ENCODE assay signal across 18 cellular contexts in the genomic region with DNA sequence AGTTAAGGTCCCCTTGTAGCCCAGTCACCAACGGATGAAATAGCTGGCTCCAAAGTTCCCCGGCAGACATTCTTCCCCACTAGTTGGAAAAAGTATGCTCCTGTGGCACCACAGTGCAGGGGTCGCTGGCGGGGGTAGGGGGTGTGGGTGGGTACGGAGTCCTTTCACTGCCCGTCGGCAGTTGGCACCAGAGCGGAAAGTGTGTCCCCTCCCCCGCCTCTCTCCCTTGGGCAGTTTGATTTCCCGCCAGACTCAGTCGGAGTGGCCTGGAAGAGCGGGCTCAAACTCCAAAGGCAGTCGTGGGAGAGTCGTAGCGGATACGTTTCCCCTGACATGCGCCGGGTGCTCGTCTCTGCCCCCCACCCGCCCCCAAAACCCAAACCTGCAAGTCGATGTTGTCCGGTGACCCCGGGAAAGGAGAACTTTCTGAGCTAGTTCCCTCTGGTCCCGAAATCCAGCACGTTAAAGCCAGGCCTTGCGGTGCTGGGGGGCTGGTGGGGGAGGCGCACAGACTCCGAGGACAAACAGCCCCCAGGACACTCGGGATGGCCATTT. TPM values are rescaled to one million over a fixed set of nuclear protein-coding genes. Genes with fewer than 3 reads are reported as not detected.
DNase-seq lines count a peak whose midpoint lies in the region; FAIRE-seq and TF ChIP-seq lines count a peak whose summit lies in the region.
"Had no signal": no experiment of that assay in that cellular context is flagged by ENCODE, and none has a peak within 500 bp of the region (broad histone marks: within the 10 kb centered on the region; RNA-seq: fewer than 3 reads in every experiment).

No MANE protein-coding gene starts in this region.

- H3K27ac Mint-ChIP-seq in activated CD4-positive, alpha-beta T cell treated with anti-CD3 and anti-CD28 coated beads, Interleukin-2, amount 10 ng/mL, durations not matched to agents 24 days and 14 days: peak overlapping the region; percentile 54
- peak overlapping the region; percentile 97 for H3K27ac Mint-ChIP-seq in neural progenitor cell

- H3K4me1 ChIP-seq in H1 (replicated peaks in 1 of 4; ENCODE audit: control insufficient read depth in 3 of 4, insufficient read depth in 4 of 4, low read length in 3 of 4) (peaks cover 16 to 46% (median 20%) of the 10 kb centered on the region in 4 experiments; a peak in 6 of 7 replicates), neural progenitor cell (peaks cover 75% of the 10 kb centered on the region)

- no peak overlapping the region for H2AFZ ChIP-seq in H1 (ENCODE audit: low read length)
- no peak overlapping the region for H2AFZ ChIP-seq in neural progenitor cell (replicated peaks)

- H3K79me2 ChIP-seq in H1 (ENCODE audit: control insufficient read depth in 1 of 2, insufficient read depth in 2 of 2, low read length in 2 of 2) (peaks cover 0 to 11% of the 10 kb centered on the region in 2 experiments; a peak in 1 of 4 replicates), neural progenitor cell (ENCODE audit: low read depth) (peaks cover 42% of the 10 kb centered on the region)

- H3K56ac ChIP-seq in H1 (replicated peaks; ENCODE audit: insufficient read length, low read depth, low read length): no peak overlapping the region

- peak overlapping the region; percentile 91 for H2BK12ac ChIP-seq in H1 (ENCODE audit: low read depth, low read length)

- intact Hi-C loops in activated CD4-positive, alpha-beta T cell treated with anti-CD3 and anti-CD28 coated beads, Interleukin-2, amount 10 ng/mL, durations not matched to agents 24 days and 14 days (cut with micrococcal nuclease): loop anchor here (5.0 to 10.0 kb wide), 3 partner anchors 275 to 1937 kb away; no protein-coding TSS in a partner anchor

- no peak for DNase-seq in activated CD4-positive, alpha-beta T cell treated with anti-CD3 and anti-CD28 coated beads, Interleukin-2, amount 10 ng/mL, durations not matched to agents 24 days and 14 days
- DNase-seq in activated CD4-positive, alpha-beta T cell treated with anti-CD3 and anti-CD28 coated beads for 48 hours: no peak
- DNase-seq in NCI-H1105 (lab: John Stamatoyannopoulos, UW) (peak; percentile 9), H1 (ENCODE audit: low read depth in 1 of 2, low spot score in 2 of 2) (peak in 1 of 2 experiments; percentile 54), neural progenitor cell (ENCODE audit: low spot score) (peak; percentile 54), SHP77 (lab: John Stamatoyannopoulos, UW) (no peak), medulla oblongata (ENCODE audit: extremely low spot score) (no peak)
- no peak for DNase-seq in stimulated activated CD4-positive, alpha-beta T cell treated with anti-CD3 and anti-CD28 coated beads, Interleukin-4, amount 100 ng/mL, for 24 hours
- DNase-seq: activated naive CD4-positive, alpha-beta T cell treated with anti-CD3 and anti-CD28 coated beads for 36 hours; effector CD8-positive, alpha-beta T cell; mammary epithelial cell; occipital lobe; sigmoid colon; stimulated activated CD4-positive, alpha-beta T cell treated with anti-CD3 and anti-CD28 coated beads, Interleukin-2, amount 100 ng/mL, for 48 hours had no signal

- H3K27me3 ChIP-seq in H1 (replicated peaks in 1 of 4; ENCODE audit: control insufficient read depth in 3 of 4, extremely low read depth in 1 of 4, insufficient read depth in 3 of 4, low read length in 3 of 4) (peaks cover 17 to 65% (median 48%) of the 10 kb centered on the region in 4 experiments; a peak in 6 of 7 replicates), neural progenitor cell (peaks cover 85% of the 10 kb centered on the region)

- H3K9me3 ChIP-seq in H1 (ENCODE audit: insufficient read depth in 2 of 2, low read depth in 1 of 2, low read length in 1 of 2) (no peaks in the 10 kb centered on the region), neural progenitor cell (ENCODE audit: low read depth) (no peaks in the 10 kb centered on the region)
- H3K9me3 ChIP-seq: sigmoid colon, tibial nerve had no signal

- peaks cover 53% of the 10 kb centered on the region for H3K23me2 ChIP-seq in H1 (ENCODE audit: low read depth, low read length)

- no peak overlapping the region for H3K27ac ChIP-seq in H1 (ENCODE audit: low read depth, low read length)
- H3K27ac ChIP-seq in neural progenitor cell: peak overlapping the region; percentile 2
- H3K27ac ChIP-seq: sigmoid colon, tibial nerve had no signal

- H3K36me3 ChIP-seq in H1 (ENCODE audit: control insufficient read depth in 2 of 4, insufficient read depth in 4 of 4, low read length in 3 of 4) (no peaks in the 10 kb centered on the region), neural progenitor cell (no peaks in the 10 kb centered on the region)
- H3K36me3 ChIP-seq: sigmoid colon, tibial nerve had no signal

- 3% methylated on average over 23 of the region's 29 CpGs; no CpG with 5 or more reads in 1 of the 2 experiments for WGBS in H1 (ENCODE audit: extremely low coverage in 1 of 2, insufficient coverage in 1 of 2, insufficient read length in 1 of 2, insufficient replicate concordance in 2 of 2, low coverage in 1 of 2, low lambda C conversion rate in 2 of 2, missing lambda C conversion rate in 1 of 2), 2 experiments

- H3K4me2 ChIP-seq in H1 (ENCODE audit: insufficient read depth in 1 of 2, low read depth in 2 of 2, low read length in 2 of 2): peak overlapping the region; percentile 98 to 100
- H3K4me2 ChIP-seq in neural progenitor cell: peak overlapping the region; percentile 97

- peaks cover 85% of the 10 kb centered on the region for H3F3A ChIP-seq in neural progenitor cell (ENCODE audit: low read depth)

- FAIRE-seq in H1 (lab: Jason Lieb, UNC): no peak
- FAIRE-seq: TTC549 had no signal

- peak overlapping the region; percentile 15; the same call in 1 of the 2 replicates for H4K8ac ChIP-seq in H1 (ENCODE audit: extremely low read depth, insufficient read depth, low read length)

- H2BK5ac ChIP-seq in H1 (ENCODE audit: low read depth, low read length): peak overlapping the region; percentile 22; the same call in 1 of the 2 replicates

- H4K91ac ChIP-seq in H1 (replicated peaks; ENCODE audit: insufficient read length, low read length): no peak overlapping the region

- no peak for TF ChIP-seq RAD21 in H1 (IDR thresholded peaks at IDR 0.05 in 1 of 2, conservative IDR thresholded peaks at IDR 0.05 in 1 of 2; ENCODE audit: low read depth in 2 of 2, low read length in 2 of 2)

- no peak overlapping the region for H2AK5ac ChIP-seq in H1 (ENCODE audit: low read depth, low read length)

- no peak for TF ChIP-seq POLR2A in H1 (IDR thresholded peaks at IDR 0.05; ENCODE audit: control extremely low read depth in 1 of 2, low read depth in 2 of 2, low read length in 2 of 2)

- peak overlapping the region; percentile 51; the same call in 1 of the 2 replicates for H3K18ac ChIP-seq in H1 (ENCODE audit: extremely low read depth, low read length)

- H3K9ac ChIP-seq in H1 (replicated peaks in 1 of 4; ENCODE audit: extremely low read depth in 1 of 4, low read depth in 3 of 4, low read length in 3 of 4) (peak overlapping the region in 1 of 4 experiments; percentile 14; a peak in 2 of 7 replicates), neural progenitor cell (no peak overlapping the region)

- H3K27me3 Mint-ChIP-seq in activated CD4-positive, alpha-beta T cell treated with anti-CD3 and anti-CD28 coated beads, Interleukin-2, amount 10 ng/mL, durations not matched to agents 24 days and 14 days: peaks cover 94% of the 10 kb centered on the region
- H3K27me3 Mint-ChIP-seq in neural progenitor cell (ENCODE audit: insufficient read depth, low read depth): peaks cover 48% of the 10 kb centered on the region

- H2BK20ac ChIP-seq in H1 (ENCODE audit: low read length): 0 out of 2 replicates have a peak overlapping the region, but pooled peaks have one; percentile 89

- no peak for TF ChIP-seq CTCF in H1 (IDR thresholded peaks at IDR 0.05; ENCODE audit: control extremely low read depth in 1 of 3, insufficient read depth in 1 of 3, low read depth in 1 of 3, low read length in 3 of 3)
- TF ChIP-seq CTCF in neural progenitor cell (IDR thresholded peaks at IDR 0.05): no peak

- no peak overlapping the region for H2BK120ac ChIP-seq in H1 (replicated peaks; ENCODE audit: low read depth, low read length)

- POLR2A ChIA-PET in H1 (lab: Charles Lee; ENCODE audit: partially characterized antibody): no interaction called here

- H3K4me3 ChIP-seq in H1 (ENCODE audit: extremely low read depth in 1 of 4, insufficient read depth in 2 of 4, low read depth in 3 of 4, low read length in 4 of 4) (peak overlapping the region; percentile 54 to 67 (median 62)), neural progenitor cell (peak overlapping the region; percentile 69)
- H3K4me3 ChIP-seq: sigmoid colon, tibial nerve had no signal

- peaks cover 10% of the 10 kb centered on the region for H3K36me3 Mint-ChIP-seq in activated CD4-positive, alpha-beta T cell treated with anti-CD3 and anti-CD28 coated beads, Interleukin-2, amount 10 ng/mL, durations not matched to agents 24 days and 14 days (ENCODE audit: low read depth)
- no peaks in the 10 kb centered on the region for H3K36me3 Mint-ChIP-seq in neural progenitor cell

- no peak overlapping the region for H3K4ac ChIP-seq in H1 (replicated peaks; ENCODE audit: insufficient read length, low read depth, low read length)

- no peak for TF ChIP-seq EP300 in H1 (IDR thresholded peaks at IDR 0.05; ENCODE audit: borderline replicate concordance in 1 of 2, low read depth in 2 of 2, low read length in 2 of 2)

- peaks cover 0 to 2% of the 10 kb centered on the region in 2 experiments for H4K20me1 ChIP-seq in H1 (replicated peaks in 1 of 2; ENCODE audit: control insufficient read depth in 1 of 2, insufficient read depth in 2 of 2, low read length in 2 of 2)
- H4K20me1 ChIP-seq in neural progenitor cell (ENCODE audit: low read depth): peaks cover 83% of the 10 kb centered on the region

- H2BK15ac ChIP-seq in H1 (ENCODE audit: low read length): no peak overlapping the region; the same call in 1 of the 2 replicates

- no peak overlapping the region for H3K14ac ChIP-seq in H1 (ENCODE audit: insufficient read length)

- H3K4me3 Mint-ChIP-seq in activated CD4-positive, alpha-beta T cell treated with anti-CD3 and anti-CD28 coated beads, Interleukin-2, amount 10 ng/mL, durations not matched to agents 24 days and 14 days: no peak overlapping the region
- peak overlapping the region; percentile 80 for H3K4me3 Mint-ChIP-seq in neural progenitor cell
- H3K4me3 Mint-ChIP-seq: activated naive CD4-positive, alpha-beta T cell treated with anti-CD3 and anti-CD28 coated beads for 36 hours had no signal

- H4K5ac ChIP-seq in H1 (ENCODE audit: insufficient read length, low read depth, low read length): no peak overlapping the region

- H3K79me1 ChIP-seq in H1 (ENCODE audit: low read depth, low read length): no peaks in the 10 kb centered on the region

- CTCF ChIA-PET in H1 (lab: Charles Lee; ENCODE audit: partially characterized antibody): no interaction called here

- peaks cover 56% of the 10 kb centered on the region for H3K4me1 Mint-ChIP-seq in activated CD4-positive, alpha-beta T cell treated with anti-CD3 and anti-CD28 coated beads, Interleukin-2, amount 10 ng/mL, durations not matched to agents 24 days and 14 days
- peaks cover 76% of the 10 kb centered on the region for H3K4me1 Mint-ChIP-seq in neural progenitor cell

- H3K23ac ChIP-seq in H1 (ENCODE audit: insufficient read length): no peak overlapping the region

- peaks cover 19% of the 10 kb centered on the region for H3K9me3 Mint-ChIP-seq in activated CD4-positive, alpha-beta T cell treated with anti-CD3 and anti-CD28 coated beads, Interleukin-2, amount 10 ng/mL, durations not matched to agents 24 days and 14 days
- no peaks in the 10 kb centered on the region for H3K9me3 Mint-ChIP-seq in neural progenitor cell
- H3K9me3 Mint-ChIP-seq: activated naive CD4-positive, alpha-beta T cell treated with anti-CD3 and anti-CD28 coated beads for 36 hours had no signal

RNA-seq across cellular contexts. Expression of a gene that starts 4.5 kb away (rescaled TPM):
- total RNA-seq in activated CD4-positive, alpha-beta T cell treated with anti-CD3 and anti-CD28 coated beads, Interleukin-2, amount 10 ng/mL, durations not matched to agents 24 days and 14 days: 0.54 and 0.68 TPM in 2 replicates
- total RNA-seq in H1 (2021; fragmentation: NEBNext Ultra II Directional; extraction: Animal tissue kit (Norgen Biotek cat#: 25700)): 1.5 and 2.1 TPM in 2 replicates
- polyA plus RNA-seq in H1 (2011; rRNA removed): 0.92 and 2.7 TPM in 2 replicates
- 1.1 TPM for polyA plus RNA-seq in H1 (2011; cell fraction: cytosol; rRNA removed)
- polyA plus RNA-seq in H1 (2011; cell fraction: nucleus; rRNA removed): 1.4 TPM
- polyA plus RNA-seq in H1 (2012, experiment 1 of 2): 0.98 to 1.2 TPM (median 1.0 TPM) in 4 replicates
- 0.89 TPM for polyA plus RNA-seq in H1 (2012, experiment 2 of 2)
- 2.1 TPM for polyA plus RNA-seq in H1 (2013, experiment 1 of 2)
- polyA plus RNA-seq in H1 (2013, experiment 2 of 2): 1.8 TPM
- polyA minus RNA-seq in H1 (2011; rRNA and poly(A)+ RNA removed): 0.05 and 0.41 TPM in 2 replicates
- 0.95 TPM for polyA minus RNA-seq in H1 (2011; cell fraction: cytosol; rRNA and poly(A)+ RNA removed)
- polyA minus RNA-seq in H1 (2011; cell fraction: nucleus; rRNA and poly(A)+ RNA removed): 1.6 TPM
- total RNA-seq in neural progenitor cell (ENCODE audit: low replicate concordance): 7.3 and 9.6 TPM in 2 replicates
- total RNA-seq: activated naive CD4-positive, alpha-beta T cell treated with anti-CD3 and anti-CD28 coated beads for 36 hours; H4; mammary epithelial cell; occipital lobe; sigmoid colon; tibial nerve had no signal
- polyA plus RNA-seq: AG04450, mammary epithelial cell had no signal

Comparison
In these comparisons a context has a peak if more than half of its experiments do, and no peak if none do; other contexts are left out.
1. DNase-seq: peak in NCI-H1105 (single experiment) and neural progenitor cell (single experiment); none in activated CD4-positive, alpha-beta T cell treated with anti-CD3 and anti-CD28 coated beads, Interleukin-2, amount 10 ng/mL, durations not matched to agents 24 days and 14 days (single experiment), activated CD4-positive, alpha-beta T cell treated with anti-CD3 and anti-CD28 coated beads for 48 hours (single experiment), SHP77 (0 of 2), stimulated activated CD4-positive, alpha-beta T cell treated with anti-CD3 and anti-CD28 coated beads, Interleukin-4, amount 100 ng/mL, for 24 hours (single experiment) and medulla oblongata (single experiment).